Comparison of ENCODE assay signal across 8 cellular contexts in the genomic region with DNA sequence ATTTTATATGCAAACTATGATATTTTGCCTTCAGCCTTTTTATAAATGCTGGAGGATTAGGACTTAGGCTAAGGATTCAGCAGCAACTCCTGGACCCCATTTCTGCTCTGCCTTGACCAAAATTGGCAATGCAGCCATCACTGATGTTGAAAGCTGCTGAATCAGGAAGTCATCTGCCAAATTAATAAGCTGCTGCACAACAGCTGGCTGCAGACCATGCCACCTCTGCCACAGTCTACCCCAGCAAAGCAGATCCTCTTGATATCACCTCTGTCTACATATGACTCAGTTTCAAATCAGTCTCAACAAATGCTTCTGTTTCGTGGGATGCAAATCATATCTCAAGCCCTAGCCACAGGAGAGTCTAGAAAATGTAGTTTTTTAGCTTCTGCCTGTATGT. TPM values are rescaled to one million over a fixed set of nuclear protein-coding genes. Genes with fewer than 3 reads are reported as not detected.
DNase-seq lines count a peak whose midpoint lies in the region; ATAC-seq and TF ChIP-seq lines count a peak whose summit lies in the region.

No MANE protein-coding gene starts in this region.

- no peak for TF ChIP-seq POLR2A in NB4 (IDR thresholded peaks at IDR 0.05; ENCODE audit: extremely low read depth, insufficient read length)

- TF ChIP-seq CTCF in HFFc6 (IDR thresholded peaks at IDR 0.05): no peak
- no peak for TF ChIP-seq CTCF in NB4 (IDR thresholded peaks at IDR 0.05; ENCODE audit: low read depth, low read length)

- H3K4me3 ChIP-seq in NB4 (ENCODE audit: low read depth, low read length): no peak overlapping the region

- no peaks in the 10 kb centered on the region for H3K36me3 Mint-ChIP-seq in HFFc6 (ENCODE audit: low read depth)

- ATAC-seq in GM18498 (IDR thresholded peaks at IDR 0.05; ENCODE audit: unreplicated experiment) (peak; percentile 52), HG03025 (IDR thresholded peaks at IDR 0.05; ENCODE audit: low FRiP score, unreplicated experiment) (no peak)

- no peaks in the 10 kb centered on the region for H3K9me3 Mint-ChIP-seq in HFFc6

- no peak for DNase-seq in HFFc6
- DNase-seq in NB4 (ENCODE audit: low read depth): peak; percentile 69
- DNase-seq in activated naive CD4-positive, alpha-beta T cell treated with anti-CD3 and anti-CD28 coated beads, Interleukin-2, amount 50 U/mL, for 16 hours: peak; percentile 50
- DNase-seq in stimulated activated CD4-positive, alpha-beta T cell treated with anti-CD3 and anti-CD28 coated beads, Interleukin-4, amount 100 ng/mL, for 4 hours: peak; percentile 15 to 29
- DNase-seq in retina: no peak
- DNase-seq in COLO668 (lab: John Stamatoyannopoulos, UW; ENCODE audit: unreplicated experiment): no peak

- no peaks in the 10 kb centered on the region for H3K27me3 Mint-ChIP-seq in HFFc6 (ENCODE audit: insufficient read depth)

- H3K27ac Mint-ChIP-seq in HFFc6: no peak overlapping the region

- H3K4me1 Mint-ChIP-seq in HFFc6 (ENCODE audit: low read depth): peaks cover 44% of the 10 kb centered on the region

- peak overlapping the region; percentile 58 for H3K4me3 Mint-ChIP-seq in HFFc6

RNA-seq across cellular contexts. Expression of a gene that starts 7.1 kb away (rescaled TPM):
- 10 to 100 TPM; 20.9 to 31.4 (median 24.6) TPM for total RNA-seq in HFFc6 (2021; fragmentation: NEBNext Ultra II Directional; extraction: Animal tissue kit (Norgen Biotek cat#: 25700))

Comparison
In these comparisons a context has a peak if more than half of its experiments do, and no peak if none do; other contexts are left out.
1. DNase-seq: peak in NB4 (single experiment), activated naive CD4-positive, alpha-beta T cell treated with anti-CD3 and anti-CD28 coated beads, Interleukin-2, amount 50 U/mL, for 16 hours (single experiment) and stimulated activated CD4-positive, alpha-beta T cell treated with anti-CD3 and anti-CD28 coated beads, Interleukin-4, amount 100 ng/mL, for 4 hours (2 of 2); none in HFFc6 (single experiment), retina (single experiment) and COLO668 (single experiment).